1 cellular context compared by ENCODE assay signal in genomic region chr3:48088749-48089466, GRCh38.
TF ChIP-seq lines count a peak whose summit lies in the region.

No MANE protein-coding gene starts in this region.

TF ChIP-seq in HepG2, 621 proteins besides CTCF, POLR2A, EP300 and RAD21 (continued from another document and continues in another):
- TF ChIP-seq PREB (CRISPR knock-in tag; IDR thresholded peaks at IDR 0.05) (no peak), GABPA (IDR thresholded peaks at IDR 0.05; ENCODE audit: low read depth, low read length) (no peak), GABPA (CRISPR knock-in tag; IDR thresholded peaks at IDR 0.05; ENCODE audit: low read depth) (0 out of 2 replicates have a peak, but pooled peaks have one; percentile 10), ZNF776 (CRISPR knock-in tag; IDR thresholded peaks at IDR 0.05) (peak; percentile 29; the same call in 1 of the 2 replicates), RBFOX2 (IDR thresholded peaks at IDR 0.05; ENCODE audit: low read depth, low read length) (peak; percentile 99), GTF2F1 (IDR thresholded peaks at IDR 0.05; ENCODE audit: low read length) (no peak), ZNF496 (CRISPR knock-in tag; IDR thresholded peaks at IDR 0.05; ENCODE audit: insufficient replicate concordance) (no peak), SRSF1 (optimal IDR thresholded peaks at IDR 0.05; ENCODE audit: low read depth, low read length) (no peak), GMEB1 (CRISPR knock-in tag; IDR thresholded peaks at IDR 0.05; ENCODE audit: borderline replicate concordance) (peak; percentile 91), NR0B2 (CRISPR knock-in tag; IDR thresholded peaks at IDR 0.05) (no peak), ZNF772 (CRISPR knock-in tag; IDR thresholded peaks at IDR 0.05) (peak; percentile 70; the same call in 1 of the 2 replicates), ZFP36 (IDR thresholded peaks at IDR 0.05; ENCODE audit: borderline replicate concordance, low read depth, low read length, partially characterized antibody) (no peak), ZNF12 (CRISPR knock-in tag; IDR thresholded peaks at IDR 0.05) (0 out of 2 replicates have a peak, but pooled peaks have one; percentile 38), ZNF557 (CRISPR knock-in tag; IDR thresholded peaks at IDR 0.05) (no peak), ZNF383 (CRISPR knock-in tag; IDR thresholded peaks at IDR 0.05; ENCODE audit: borderline replicate concordance) (no peak), CC2D1A (CRISPR knock-in tag; IDR thresholded peaks at IDR 0.05) (no peak), TOE1 (CRISPR knock-in tag; IDR thresholded peaks at IDR 0.05) (no peak; the same call in 1 of the 2 replicates), ZNF775 (CRISPR knock-in tag; IDR thresholded peaks at IDR 0.05; ENCODE audit: borderline replicate concordance) (no peak), BCLAF1 (IDR thresholded peaks at IDR 0.05) (no peak), ZNF33A (CRISPR knock-in tag; IDR thresholded peaks at IDR 0.05; ENCODE audit: borderline replicate concordance) (no peak), ETS1 (CRISPR knock-in tag; IDR thresholded peaks at IDR 0.05) (0 out of 2 replicates have a peak, but pooled peaks have one; percentile 80), IRF1 (CRISPR knock-in tag; IDR thresholded peaks at IDR 0.05; ENCODE audit: low read depth) (no peak), IRX3 (CRISPR knock-in tag; IDR thresholded peaks at IDR 0.05; ENCODE audit: borderline replicate concordance, low read depth) (no peak), ZNF790 (CRISPR knock-in tag; IDR thresholded peaks at IDR 0.05; ENCODE audit: borderline replicate concordance) (peak; percentile 85; the same call in 1 of the 2 replicates), TAF15 (IDR thresholded peaks at IDR 0.05; ENCODE audit: low read depth, low read length, poor library complexity, severe bottlenecking) (peak; percentile 42), ZNF563 (CRISPR knock-in tag; IDR thresholded peaks at IDR 0.05) (peak; percentile 77; the same call in 1 of the 2 replicates), PHF5A (CRISPR knock-in tag; IDR thresholded peaks at IDR 0.05; ENCODE audit: low read depth, unreplicated experiment) (no peak), TOPORS (CRISPR knock-in tag; IDR thresholded peaks at IDR 0.05) (no peak), KDM5B (CRISPR knock-in tag; IDR thresholded peaks at IDR 0.05; ENCODE audit: borderline replicate concordance) (peak; percentile 96), HMGXB4 (CRISPR knock-in tag; IDR thresholded peaks at IDR 0.05; ENCODE audit: borderline replicate concordance in 1 of 2, low read depth in 1 of 2) (peak in 1 of 2 experiments; percentile 81), ZNF879 (CRISPR knock-in tag; IDR thresholded peaks at IDR 0.05) (no peak), DRAP1 (CRISPR knock-in tag; IDR thresholded peaks at IDR 0.05) (peak; percentile 87), GPBP1L1 (CRISPR knock-in tag; IDR thresholded peaks at IDR 0.05) (no peak), ZNF720 (CRISPR knock-in tag; IDR thresholded peaks at IDR 0.05) (no peak), ZNF713 (CRISPR knock-in tag; IDR thresholded peaks at IDR 0.05) (no peak), NFYB (CRISPR knock-in tag; IDR thresholded peaks at IDR 0.05) (peak; percentile 95), DZIP1 (CRISPR knock-in tag; IDR thresholded peaks at IDR 0.05) (peak; percentile 91), U2AF1 (optimal IDR thresholded peaks at IDR 0.05; ENCODE audit: low read depth, low read length) (no peak), PRDM10 (CRISPR knock-in tag; IDR thresholded peaks at IDR 0.05; ENCODE audit: low read depth) (0 out of 2 replicates have a peak, but pooled peaks have one; percentile 41), CENPX (CRISPR knock-in tag; IDR thresholded peaks at IDR 0.05) (no peak)
